8 cellular contexts compared by ENCODE assay signal in the genomic region with DNA sequence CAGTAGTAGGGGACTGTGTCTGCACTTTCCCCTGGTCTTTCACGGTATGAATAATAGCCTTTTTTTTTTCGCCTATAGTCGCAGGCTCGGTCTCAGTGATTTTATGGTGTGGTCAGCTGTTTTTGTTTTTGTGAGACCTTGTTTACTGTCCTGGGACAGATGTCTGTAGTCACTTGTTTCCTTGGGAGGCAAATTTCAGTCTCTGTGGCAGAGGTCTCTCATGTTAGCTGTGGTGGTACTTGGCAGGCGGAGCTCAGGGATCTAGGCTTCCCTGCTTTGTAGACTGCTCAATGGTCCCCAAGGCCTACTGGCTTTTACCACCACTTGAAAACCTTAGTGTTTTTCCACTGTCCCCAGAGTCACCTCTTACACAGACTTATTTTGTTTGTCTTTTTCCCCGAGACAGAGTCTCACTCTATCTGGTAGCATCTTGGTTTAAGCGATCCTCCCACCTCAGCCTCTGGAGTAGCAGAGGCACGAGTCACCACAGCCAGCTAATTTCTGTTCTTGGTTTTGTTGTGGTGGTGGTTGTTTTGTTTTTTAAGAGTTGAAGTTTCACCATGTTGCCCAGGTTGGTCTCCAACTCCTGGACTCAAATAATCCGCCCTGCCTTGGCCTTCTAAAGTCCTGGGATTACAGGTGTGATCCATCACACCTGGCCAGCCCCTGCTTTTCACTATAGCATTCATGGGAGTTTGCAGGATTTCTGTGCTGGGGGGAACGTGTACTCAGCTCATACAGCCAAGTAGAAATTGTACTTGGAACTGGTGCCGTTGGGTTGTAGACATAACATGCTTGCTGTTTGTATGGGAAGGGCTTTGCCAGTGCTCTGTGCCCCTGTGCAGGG. TPM values are rescaled to one million over a fixed set of nuclear protein-coding genes. Genes with fewer than 3 reads are reported as not detected.
A peak's percentile ranks its signal among the peaks of the same experiment; 100 is the strongest.
DNase-seq lines count a peak whose midpoint lies in the region; ATAC-seq and TF ChIP-seq lines count a peak whose summit lies in the region.

No MANE protein-coding gene starts in this region.

- peak overlapping the region; percentile 98; the same call in 1 of the 2 replicates for H3K9ac ChIP-seq in iPS-20b (ENCODE audit: low read depth, low read length)

- H3K27ac ChIP-seq in RWPE1 (peak overlapping the region; percentile 97), iPS-20b (ENCODE audit: low read length) (no peak overlapping the region), substantia nigra (ENCODE audit: low read depth, low read length, poor library complexity, severe bottlenecking) (peak overlapping the region; percentile 99)

- H3K4me3 ChIP-seq in iPS-20b (ENCODE audit: low read length), result no peak overlapping the region

- ATAC-seq in activated CD8-positive, alpha-beta T cell treated with anti-CD3 and anti-CD28 coated beads for 36 hours, result no peak
- ATAC-seq in activated CD8-positive, alpha-beta T cell treated with anti-CD3 and anti-CD28 coated beads, Interleukin-2, amount 10 ng/mL, durations not matched to agents 7 days and 5 days, result no peak
- ATAC-seq in HG03135 (IDR thresholded peaks at IDR 0.05; ENCODE audit: unreplicated experiment), result no peak
- ATAC-seq in GM18511 (IDR thresholded peaks at IDR 0.05; ENCODE audit: unreplicated experiment), result no peak

- intact Hi-C loops in activated CD8-positive, alpha-beta T cell treated with anti-CD3 and anti-CD28 coated beads for 36 hours (cut with micrococcal nuclease), result no loop called here

- POLR2A ChIA-PET in activated CD8-positive, alpha-beta T cell treated with anti-CD3 and anti-CD28 coated beads for 36 hours (lab: Charles Lee), result interaction anchor here (0.6 to 2.2 kb wide), 10 partner anchors 9 to 406 kb away, joined by 3 to 14 read pairs (median 6); a partner anchor contains a TSS
- POLR2A ChIA-PET in activated CD8-positive, alpha-beta T cell treated with anti-CD3 and anti-CD28 coated beads, Interleukin-2, amount 10 ng/mL, durations not matched to agents 7 days and 5 days (lab: Charles Lee), result interaction anchor here (0.6 to 3.1 kb wide), 4 partner anchors 8 to 392 kb away, joined by 3 to 24 read pairs (median 8); a partner anchor contains a TSS
- POLR2A ChIA-PET in RWPE1 (lab: Yijun Ruan, JAX; ENCODE audit: low non-redundant PET), result no interaction called here

- H3K36me3 ChIP-seq in iPS-20b (ENCODE audit: insufficient read depth, low read depth, low read length), result no peaks in the 10 kb centered on the region

- peaks cover 21% of the 10 kb centered on the region for H3K4me1 Mint-ChIP-seq in activated CD8-positive, alpha-beta T cell treated with anti-CD3 and anti-CD28 coated beads for 36 hours (ENCODE audit: low read depth)
- peaks cover 9% of the 10 kb centered on the region for H3K4me1 Mint-ChIP-seq in activated CD8-positive, alpha-beta T cell treated with anti-CD3 and anti-CD28 coated beads, Interleukin-2, amount 10 ng/mL, durations not matched to agents 7 days and 5 days (ENCODE audit: low read depth)

- H3K36me3 Mint-ChIP-seq in activated CD8-positive, alpha-beta T cell treated with anti-CD3 and anti-CD28 coated beads for 36 hours (ENCODE audit: low read depth), result no peaks in the 10 kb centered on the region
- H3K36me3 Mint-ChIP-seq in activated CD8-positive, alpha-beta T cell treated with anti-CD3 and anti-CD28 coated beads, Interleukin-2, amount 10 ng/mL, durations not matched to agents 7 days and 5 days (ENCODE audit: low read depth), result peaks cover 4% of the 10 kb centered on the region

- DNase-seq in activated CD8-positive, alpha-beta T cell treated with anti-CD3 and anti-CD28 coated beads for 36 hours, result peak; percentile 47
- no peak for DNase-seq in activated CD8-positive, alpha-beta T cell treated with anti-CD3 and anti-CD28 coated beads, Interleukin-2, amount 10 ng/mL, durations not matched to agents 7 days and 5 days
- no peak for DNase-seq in RWPE1 (ENCODE audit: low spot score)
- DNase-seq in substantia nigra (lab: John Stamatoyannopoulos, UW), result no peak
- DNase-seq in OCI-M1 (lab: John Stamatoyannopoulos, UW), result no peak

- no peaks in the 10 kb centered on the region for H3K27me3 ChIP-seq in iPS-20b (ENCODE audit: insufficient read depth, low read length)

- H3K27me3 Mint-ChIP-seq in activated CD8-positive, alpha-beta T cell treated with anti-CD3 and anti-CD28 coated beads for 36 hours, result no peaks in the 10 kb centered on the region
- no peaks in the 10 kb centered on the region for H3K27me3 Mint-ChIP-seq in activated CD8-positive, alpha-beta T cell treated with anti-CD3 and anti-CD28 coated beads, Interleukin-2, amount 10 ng/mL, durations not matched to agents 7 days and 5 days (ENCODE audit: low read depth)

- no peak overlapping the region for H3K27ac Mint-ChIP-seq in activated CD8-positive, alpha-beta T cell treated with anti-CD3 and anti-CD28 coated beads for 36 hours
- no peak overlapping the region for H3K27ac Mint-ChIP-seq in activated CD8-positive, alpha-beta T cell treated with anti-CD3 and anti-CD28 coated beads, Interleukin-2, amount 10 ng/mL, durations not matched to agents 7 days and 5 days

- H3K9me3 Mint-ChIP-seq in activated CD8-positive, alpha-beta T cell treated with anti-CD3 and anti-CD28 coated beads for 36 hours, result no peaks in the 10 kb centered on the region
- H3K9me3 Mint-ChIP-seq in activated CD8-positive, alpha-beta T cell treated with anti-CD3 and anti-CD28 coated beads, Interleukin-2, amount 10 ng/mL, durations not matched to agents 7 days and 5 days (ENCODE audit: insufficient read depth), result no peaks in the 10 kb centered on the region

- H3K9me3 ChIP-seq in iPS-20b (ENCODE audit: insufficient read depth, low read depth, low read length), result no peaks in the 10 kb centered on the region; the same call in 1 of the 2 replicates

- H3K4me1 ChIP-seq in iPS-20b (ENCODE audit: insufficient read depth, low read length), result peaks cover 8% of the 10 kb centered on the region; the same call in 1 of the 2 replicates

- CTCF ChIA-PET in activated CD8-positive, alpha-beta T cell treated with anti-CD3 and anti-CD28 coated beads for 36 hours (lab: Charles Lee), result interaction anchor here (1.0 kb wide), 1 partner anchor 16 kb away, joined by 4 read pairs; a partner anchor contains a TSS
- CTCF ChIA-PET in activated CD8-positive, alpha-beta T cell treated with anti-CD3 and anti-CD28 coated beads, Interleukin-2, amount 10 ng/mL, durations not matched to agents 7 days and 5 days (lab: Charles Lee), result interaction anchor here (1.9 kb wide), 1 partner anchor 54 kb away, joined by 5 read pairs; no protein-coding TSS in a partner anchor
- CTCF ChIA-PET in RWPE1 (lab: Yijun Ruan, JAX), result interaction anchor here (0.7 kb wide), 2 partner anchors 140 to 151 kb away, joined by 4 read pairs; no protein-coding TSS in a partner anchor

- TF ChIP-seq CTCF in activated CD8-positive, alpha-beta T cell treated with anti-CD3 and anti-CD28 coated beads for 36 hours (IDR thresholded peaks at IDR 0.05), result no peak
- no peak for TF ChIP-seq CTCF in RWPE1 (conservative IDR thresholded peaks at IDR 0.05; ENCODE audit: low read depth)

- H3K4me3 Mint-ChIP-seq in activated CD8-positive, alpha-beta T cell treated with anti-CD3 and anti-CD28 coated beads for 36 hours, result no peak overlapping the region
- no peak overlapping the region for H3K4me3 Mint-ChIP-seq in activated CD8-positive, alpha-beta T cell treated with anti-CD3 and anti-CD28 coated beads, Interleukin-2, amount 10 ng/mL, durations not matched to agents 7 days and 5 days

RNA-seq across cellular contexts. Expression of a gene that starts 10.3 kb away (rescaled TPM):
- total RNA-seq in activated CD8-positive, alpha-beta T cell treated with anti-CD3 and anti-CD28 coated beads for 36 hours, result 1,000 to 10,000 TPM in 1 of 2 experiments, 100 to 1,000 TPM in 1; 820 to 1,043 TPM
- total RNA-seq in activated CD8-positive, alpha-beta T cell treated with anti-CD3 and anti-CD28 coated beads, Interleukin-2, amount 10 ng/mL, durations not matched to agents 7 days and 5 days, result 1,000 to 10,000 TPM; 1,730 to 2,232 TPM

RNA-seq across cellular contexts. Expression of a gene that starts 15.7 kb away (rescaled TPM):
- 10 to 100 TPM; 27.7 to 28.5 TPM for total RNA-seq in activated CD8-positive, alpha-beta T cell treated with anti-CD3 and anti-CD28 coated beads for 36 hours
- 10 to 100 TPM; 31.7 to 33.1 TPM for total RNA-seq in activated CD8-positive, alpha-beta T cell treated with anti-CD3 and anti-CD28 coated beads, Interleukin-2, amount 10 ng/mL, durations not matched to agents 7 days and 5 days
